In the genomic region with DNA sequence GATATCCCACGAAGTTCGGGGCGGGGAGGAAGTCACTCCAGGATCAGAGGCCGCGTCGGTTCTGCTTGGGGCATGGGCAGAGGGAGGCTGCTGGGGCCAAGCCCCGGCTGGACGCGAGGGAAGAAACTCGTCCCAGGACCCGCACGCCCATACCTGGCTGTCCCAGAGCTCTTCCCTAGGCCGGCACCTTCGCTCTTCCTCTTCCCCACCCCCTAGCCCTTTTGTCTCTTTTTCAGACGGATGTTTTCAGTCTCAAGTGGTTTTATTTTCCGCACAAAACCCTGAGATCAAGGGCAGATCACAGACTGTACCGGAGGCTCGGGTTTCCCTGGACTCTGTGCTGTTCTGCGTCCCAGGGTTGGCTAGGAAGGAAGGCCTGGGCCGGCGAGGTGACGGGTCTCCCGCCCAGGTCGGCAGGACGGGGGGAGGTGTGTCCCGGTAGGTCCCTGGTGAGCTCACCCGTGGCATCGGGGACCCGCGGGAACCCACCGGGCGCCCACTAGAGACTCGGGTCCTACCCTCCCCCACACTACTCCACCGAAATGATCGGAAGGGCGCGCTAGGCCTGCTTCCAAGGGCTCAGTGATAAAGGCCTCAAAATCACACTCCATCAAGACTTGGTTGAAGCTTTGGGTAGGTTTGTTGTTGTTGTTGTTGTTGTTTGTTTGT, we compare ENCODE assay signal across 4 cellular contexts.
TF ChIP-seq lines count a peak whose summit lies in the region.

No MANE protein-coding gene starts in this region.

TF ChIP-seq in HEK293, 187 proteins besides CTCF, POLR2A, EP300 and RAD21 (continues in another document):
- TF ChIP-seq ZNF2 (tag by site-specific recombination; IDR thresholded peaks at IDR 0.05) (peak; percentile 58; the same call in 1 of the 2 replicates), ZBTB17 (tag by site-specific recombination; IDR thresholded peaks at IDR 0.05) (peak; percentile 53; the same call in 1 of the 2 replicates), BCL11B (tag by site-specific recombination; IDR thresholded peaks at IDR 0.05; ENCODE audit: low read depth) (peak; percentile 48; the same call in 1 of the 2 replicates), ZNF202 (tag by site-specific recombination; IDR thresholded peaks at IDR 0.05; ENCODE audit: borderline replicate concordance) (peak; percentile 93), ZNF341 (tag by site-specific recombination; IDR thresholded peaks at IDR 0.05; ENCODE audit: low read depth) (peak; percentile 68)
- TF ChIP-seq, protein P1, sequence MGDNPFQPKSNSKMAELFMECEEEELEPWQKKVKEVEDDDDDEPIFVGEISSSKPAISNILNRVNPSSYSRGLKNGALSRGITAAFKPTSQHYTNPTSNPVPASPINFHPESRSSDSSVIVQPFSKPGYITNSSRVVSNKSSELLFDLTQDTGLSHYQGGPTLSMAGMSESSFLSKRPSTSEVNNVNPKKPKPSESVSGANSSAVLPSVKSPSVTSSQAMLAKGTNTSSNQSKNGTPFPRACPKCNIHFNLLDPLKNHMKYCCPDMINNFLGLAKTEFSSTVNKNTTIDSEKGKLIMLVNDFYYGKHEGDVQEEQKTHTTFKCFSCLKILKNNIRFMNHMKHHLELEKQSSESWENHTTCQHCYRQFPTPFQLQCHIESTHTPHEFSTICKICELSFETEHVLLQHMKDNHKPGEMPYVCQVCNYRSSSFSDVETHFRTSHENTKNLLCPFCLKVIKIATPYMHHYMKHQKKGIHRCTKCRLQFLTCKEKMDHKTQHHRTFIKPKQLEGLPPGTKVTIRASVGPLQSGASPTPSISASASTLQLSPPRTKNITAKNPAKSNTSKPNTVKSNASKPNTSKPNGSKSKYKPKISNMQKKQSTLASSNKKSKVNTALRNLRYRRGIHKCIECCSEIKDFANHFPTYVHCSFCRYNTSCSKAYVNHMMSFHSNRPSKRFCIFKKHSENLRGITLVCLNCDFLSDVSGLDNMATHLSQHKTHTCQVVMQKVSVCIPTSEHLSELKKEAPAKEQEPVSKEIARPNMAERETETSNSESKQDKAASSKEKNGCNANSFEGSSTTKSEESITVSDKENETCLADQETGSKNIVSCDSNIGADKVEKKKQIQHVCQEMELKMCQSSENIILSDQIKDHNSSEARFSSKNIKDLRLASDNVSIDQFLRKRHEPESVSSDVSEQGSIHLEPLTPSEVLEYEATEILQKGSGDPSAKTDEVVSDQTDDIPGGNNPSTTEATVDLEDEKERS (tag by site-specific recombination; IDR thresholded peaks at IDR 0.05), result no peak

TF ChIP-seq in WTC11, 78 proteins besides CTCF, POLR2A, EP300 and RAD21:
- TF ChIP-seq, protein P2, sequence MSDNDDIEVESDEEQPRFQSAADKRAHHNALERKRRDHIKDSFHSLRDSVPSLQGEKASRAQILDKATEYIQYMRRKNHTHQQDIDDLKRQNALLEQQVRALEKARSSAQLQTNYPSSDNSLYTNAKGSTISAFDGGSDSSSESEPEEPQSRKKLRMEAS (CRISPR knock-in tag; IDR thresholded peaks at IDR 0.05), result no peak
- TF ChIP-seq, protein P3, sequence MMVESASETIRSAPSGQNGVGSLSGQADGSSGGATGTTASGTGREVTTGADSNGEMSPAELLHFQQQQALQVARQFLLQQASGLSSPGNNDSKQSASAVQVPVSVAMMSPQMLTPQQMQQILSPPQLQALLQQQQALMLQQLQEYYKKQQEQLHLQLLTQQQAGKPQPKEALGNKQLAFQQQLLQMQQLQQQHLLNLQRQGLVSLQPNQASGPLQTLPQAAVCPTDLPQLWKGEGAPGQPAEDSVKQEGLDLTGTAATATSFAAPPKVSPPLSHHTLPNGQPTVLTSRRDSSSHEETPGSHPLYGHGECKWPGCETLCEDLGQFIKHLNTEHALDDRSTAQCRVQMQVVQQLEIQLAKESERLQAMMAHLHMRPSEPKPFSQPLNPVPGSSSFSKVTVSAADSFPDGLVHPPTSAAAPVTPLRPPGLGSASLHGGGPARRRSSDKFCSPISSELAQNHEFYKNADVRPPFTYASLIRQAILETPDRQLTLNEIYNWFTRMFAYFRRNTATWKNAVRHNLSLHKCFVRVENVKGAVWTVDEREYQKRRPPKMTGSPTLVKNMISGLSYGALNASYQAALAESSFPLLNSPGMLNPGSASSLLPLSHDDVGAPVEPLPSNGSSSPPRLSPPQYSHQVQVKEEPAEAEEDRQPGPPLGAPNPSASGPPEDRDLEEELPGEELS (CRISPR knock-in tag; IDR thresholded peaks at IDR 0.05), result 0 out of 2 replicates have a peak, but pooled peaks have one; percentile 46
- TF ChIP-seq CBFB (CRISPR knock-in tag; IDR thresholded peaks at IDR 0.05; ENCODE audit: low read depth) (0 out of 2 replicates have a peak, but pooled peaks have one; percentile 26), ZNF263 (CRISPR knock-in tag; IDR thresholded peaks at IDR 0.05; ENCODE audit: low read depth) (peak; percentile 15; the same call in 1 of the 2 replicates)
- TF ChIP-seq, protein P4, sequence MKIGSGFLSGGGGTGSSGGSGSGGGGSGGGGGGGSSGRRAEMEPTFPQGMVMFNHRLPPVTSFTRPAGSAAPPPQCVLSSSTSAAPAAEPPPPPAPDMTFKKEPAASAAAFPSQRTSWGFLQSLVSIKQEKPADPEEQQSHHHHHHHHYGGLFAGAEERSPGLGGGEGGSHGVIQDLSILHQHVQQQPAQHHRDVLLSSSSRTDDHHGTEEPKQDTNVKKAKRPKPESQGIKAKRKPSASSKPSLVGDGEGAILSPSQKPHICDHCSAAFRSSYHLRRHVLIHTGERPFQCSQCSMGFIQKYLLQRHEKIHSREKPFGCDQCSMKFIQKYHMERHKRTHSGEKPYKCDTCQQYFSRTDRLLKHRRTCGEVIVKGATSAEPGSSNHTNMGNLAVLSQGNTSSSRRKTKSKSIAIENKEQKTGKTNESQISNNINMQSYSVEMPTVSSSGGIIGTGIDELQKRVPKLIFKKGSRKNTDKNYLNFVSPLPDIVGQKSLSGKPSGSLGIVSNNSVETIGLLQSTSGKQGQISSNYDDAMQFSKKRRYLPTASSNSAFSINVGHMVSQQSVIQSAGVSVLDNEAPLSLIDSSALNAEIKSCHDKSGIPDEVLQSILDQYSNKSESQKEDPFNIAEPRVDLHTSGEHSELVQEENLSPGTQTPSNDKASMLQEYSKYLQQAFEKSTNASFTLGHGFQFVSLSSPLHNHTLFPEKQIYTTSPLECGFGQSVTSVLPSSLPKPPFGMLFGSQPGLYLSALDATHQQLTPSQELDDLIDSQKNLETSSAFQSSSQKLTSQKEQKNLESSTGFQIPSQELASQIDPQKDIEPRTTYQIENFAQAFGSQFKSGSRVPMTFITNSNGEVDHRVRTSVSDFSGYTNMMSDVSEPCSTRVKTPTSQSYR (CRISPR knock-in tag; IDR thresholded peaks at IDR 0.05), result 0 out of 2 replicates have a peak, but pooled peaks have one; percentile 24

TF ChIP-seq in endothelial cell of umbilical vein, 7 proteins besides CTCF, POLR2A, EP300 and RAD21:
- TF ChIP-seq GATA2 (IDR thresholded peaks at IDR 0.05; ENCODE audit: insufficient read depth, insufficient read length, low read depth, low read length) (no peak), EZH2 (IDR thresholded peaks at IDR 0.05; ENCODE audit: borderline replicate concordance, low read depth, low read length, severe bottlenecking) (peak; percentile 42)

TF ChIP-seq in neural cell, 6 proteins besides CTCF, POLR2A, EP300 and RAD21:
- no peak for TF ChIP-seq TAF1 (IDR thresholded peaks at IDR 0.05; ENCODE audit: low read depth)
- TF ChIP-seq EZH2 (IDR thresholded peaks at IDR 0.05; ENCODE audit: borderline replicate concordance, insufficient read depth, low read length, poor library complexity, severe bottlenecking), result no peak
